ENCODE assay signal across 10 cellular contexts in the genomic region with DNA sequence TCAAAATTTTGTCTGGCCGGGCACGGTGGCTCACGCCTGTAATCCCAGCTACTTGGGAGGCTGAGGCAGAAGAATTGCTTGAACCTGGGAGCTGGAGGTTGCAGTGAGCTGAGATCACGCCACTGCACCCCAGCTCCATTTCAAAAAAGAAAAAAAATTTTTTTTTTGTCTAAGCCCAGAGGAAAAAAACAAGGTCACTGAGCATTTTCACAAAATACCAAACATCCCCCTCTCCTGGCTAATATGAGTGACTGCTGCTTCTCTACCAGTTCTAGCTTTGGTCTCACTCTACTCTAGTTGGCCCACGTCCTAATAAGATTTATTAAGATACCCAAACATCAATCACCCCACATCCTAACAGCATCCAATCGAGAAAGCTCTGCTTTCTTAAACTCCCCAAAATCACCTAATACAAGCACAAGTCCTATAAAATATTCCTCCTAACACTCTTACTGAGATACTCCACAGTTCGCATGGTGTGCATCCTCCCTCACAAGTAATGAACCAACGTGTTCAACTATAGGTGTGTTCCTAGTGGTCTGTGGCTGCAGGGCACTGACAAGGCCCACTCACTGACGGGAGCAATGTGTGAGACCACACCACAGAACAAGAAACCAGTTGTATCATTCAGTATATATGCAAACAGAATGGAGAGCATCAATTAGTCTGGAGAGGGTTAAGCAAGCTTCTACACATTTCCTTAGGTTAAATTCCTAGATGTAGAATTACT.
DNase-seq lines count a peak whose midpoint lies in the region; ATAC-seq and TF ChIP-seq lines count a peak whose summit lies in the region.
"Had no signal": no experiment of that assay in that cellular context is flagged by ENCODE, and none has a peak within 500 bp of the region (broad histone marks: within the 10 kb centered on the region; RNA-seq: fewer than 3 reads in every experiment).

No MANE protein-coding gene starts in this region.

- no peaks in the 10 kb centered on the region for H4K20me1 ChIP-seq in IMR-90 (ENCODE audit: insufficient read depth, low read length)

- no peaks in the 10 kb centered on the region for H3K79me1 ChIP-seq in IMR-90 (ENCODE audit: low read depth in 1 of 2, low read length in 2 of 2)

- no peak overlapping the region for H2BK120ac ChIP-seq in IMR-90 (ENCODE audit: low read depth, low read length)

- no peak overlapping the region for H3K4ac ChIP-seq in IMR-90 (ENCODE audit: low read depth, low read length)

- H3K4me2 ChIP-seq in IMR-90 (ENCODE audit: low read depth, low read length), result no peak overlapping the region

- WGBS in IMR-90 (ENCODE audit: extremely low coverage in 2 of 2, insufficient read length in 1 of 2), 2 experiments, result no CpG with 5 or more reads among the region's 9 CpGs
- 55 to 68% (median 65%) methylated on average over 9 of the region's 9 CpGs for WGBS in adrenal gland, 4 donors

- no peaks in the 10 kb centered on the region for H3K27me3 Mint-ChIP-seq in CD8-positive, alpha-beta T cell (ENCODE audit: low read depth)
- no peaks in the 10 kb centered on the region for H3K27me3 Mint-ChIP-seq in naive thymus-derived CD4-positive, alpha-beta T cell
- H3K27me3 Mint-ChIP-seq: activated B cell treated with CpG ODN at 0.5 μM for 24 hours had no signal

- 0 out of 2 replicates have a peak, but pooled peaks cover 2% of the 10 kb centered on the region for H3K9me1 ChIP-seq in IMR-90 (ENCODE audit: insufficient read depth, low read length)

- H3K4me1 ChIP-seq in CD8-positive, alpha-beta T cell (ENCODE audit: insufficient read depth, low read length), result peaks cover 47% of the 10 kb centered on the region
- no peaks in the 10 kb centered on the region for H3K4me1 ChIP-seq in IMR-90 (ENCODE audit: control insufficient read depth, insufficient read depth, low read length)
- peaks cover 33 to 56% of the 10 kb centered on the region in 2 donors for H3K4me1 ChIP-seq in adrenal gland (replicated peaks in 1 of 2)
- peaks cover 5 to 35% of the 10 kb centered on the region in 2 donors for H3K4me1 ChIP-seq in naive thymus-derived CD4-positive, alpha-beta T cell (ENCODE audit: control insufficient read depth in 2 of 2, insufficient read depth in 2 of 2, low read length in 2 of 2)

- H2AK5ac ChIP-seq in IMR-90 (ENCODE audit: low read depth, low read length), result no peak overlapping the region; the same call in 1 of the 2 replicates

- intact Hi-C loops in CD8-positive, alpha-beta T cell (cut with DNase I, micrococcal nuclease), result loop anchor here (1.0 to 2.0 kb wide), 6 partner anchors 22 to 112 kb away; a partner anchor contains a TSS
- intact Hi-C loops in IMR-90 (cut with micrococcal nuclease), result loop anchor here (2.0 kb wide), 1 partner anchor 40 kb away; no protein-coding TSS in a partner anchor
- intact Hi-C loops in adrenal gland (cut with DNase I), result no loop called here
- intact Hi-C loops in naive thymus-derived CD4-positive, alpha-beta T cell (cut with micrococcal nuclease), result loop anchor here (1.0 to 2.0 kb wide), 6 partner anchors 23 to 112 kb away; a partner anchor contains a TSS

- in situ Hi-C loops in IMR-90 (cut with MboI; ENCODE audit: low sequenced_read_pairs), result no loop called here

- no peak overlapping the region for H2BK15ac ChIP-seq in IMR-90 (ENCODE audit: low read depth, low read length)

- BruUV-seq in IMR-90 (replicated peaks; lab: Mats Ljungman, UMichigan), result no TSS peak

- H3K56ac ChIP-seq in IMR-90 (ENCODE audit: extremely low read depth, insufficient read depth, low read length), result no peak overlapping the region

- no peak overlapping the region for H3K23ac ChIP-seq in IMR-90 (ENCODE audit: low read depth, low read length)

- H3K36me3 ChIP-seq in CD8-positive, alpha-beta T cell (ENCODE audit: insufficient read depth, low read length), result peaks cover 8% of the 10 kb centered on the region
- H3K36me3 ChIP-seq in IMR-90 (ENCODE audit: control insufficient read depth, insufficient read depth, low read length) (no peaks in the 10 kb centered on the region), adrenal gland (replicated peaks in 1 of 2) (peaks cover 0 to 50% of the 10 kb centered on the region in 2 donors)
- peaks cover 0 to 13% (median 6%) of the 10 kb centered on the region in 3 experiments for H3K36me3 ChIP-seq in naive thymus-derived CD4-positive, alpha-beta T cell (ENCODE audit: control insufficient read depth in 2 of 3, insufficient read depth in 3 of 3, low read length in 3 of 3)

- peak overlapping the region; percentile 30 for H3K4me3 Mint-ChIP-seq in CD8-positive, alpha-beta T cell
- peak overlapping the region in 9 of 10 donors; percentile 11 to 49 (median 34) for H3K4me3 Mint-ChIP-seq in naive thymus-derived CD4-positive, alpha-beta T cell
- H3K4me3 Mint-ChIP-seq: activated B cell treated with CpG ODN at 0.5 μM for 24 hours had no signal

- H3K27ac Mint-ChIP-seq in CD8-positive, alpha-beta T cell, result peak overlapping the region; percentile 91
- peak overlapping the region; percentile 64 to 93 (median 90) for H3K27ac Mint-ChIP-seq in naive thymus-derived CD4-positive, alpha-beta T cell
- H3K27ac Mint-ChIP-seq: activated B cell treated with CpG ODN at 0.5 μM for 24 hours had no signal

- POLR2A ChIA-PET in CD8-positive, alpha-beta T cell (lab: Charles Lee), result interaction anchor here (0.6 to 2.4 kb wide), 22 partner anchors 14 to 113 kb away, joined by 3 to 49 read pairs (median 4); no protein-coding TSS in a partner anchor
- POLR2A ChIA-PET in IMR-90 (lab: Charles Lee; ENCODE audit: unreplicated experiment), result no interaction called here
- POLR2A ChIA-PET in naive thymus-derived CD4-positive, alpha-beta T cell (lab: Charles Lee), result interaction anchor here (0.6 to 12.0 kb wide), 13 partner anchors 14 to 112 kb away, joined by 3 to 402 read pairs (median 11); a partner anchor contains a TSS

- H3K9ac ChIP-seq in IMR-90 (ENCODE audit: low read depth, low read length), result no peak overlapping the region

- H3K18ac ChIP-seq in IMR-90 (ENCODE audit: low read depth, low read length), result no peak overlapping the region

- CTCF ChIA-PET in CD8-positive, alpha-beta T cell (lab: Charles Lee), result interaction anchor here (0.6 to 15.3 kb wide), 55 partner anchors 8 to 972 kb away, joined by 3 to 762 read pairs (median 4); a partner anchor contains a TSS
- CTCF ChIA-PET in IMR-90 (lab: Yijun Ruan, JAX), result interaction anchor here (0.8 to 1.5 kb wide), 3 partner anchors 33 to 112 kb away, joined by 5 read pairs; no protein-coding TSS in a partner anchor
- CTCF ChIA-PET in naive thymus-derived CD4-positive, alpha-beta T cell (lab: Charles Lee), result interaction anchor here (0.6 to 12.0 kb wide), 31 partner anchors 8 to 1553 kb away, joined by 3 to 364 read pairs (median 5); a partner anchor contains a TSS

- DNase-seq in CD8-positive, alpha-beta T cell, result peak in 1 of 7 experiments; percentile 58
- peak; percentile 27 for DNase-seq in IMR-90
- no peak for DNase-seq in adrenal gland
- DNase-seq in naive thymus-derived CD4-positive, alpha-beta T cell, result peak in 7 of 9 donors; percentile 40 to 75 (median 70)
- DNase-seq in H4 (ENCODE audit: low spot score), result no peak
- no peak for DNase-seq in NCI-H446 treated with DMSO at 0.1 percent for 48 hours (lab: John Stamatoyannopoulos, UW)
- no peak for DNase-seq in activated CD8-positive, alpha-beta memory T cell treated with anti-CD3 and anti-CD28 coated beads, Interleukin-2, amount 50 U/mL, for 48 hours
- DNase-seq: activated B cell treated with CpG ODN at 0.5 μM for 24 hours had no signal

- no peak for TF ChIP-seq POLR2A in IMR-90 (IDR thresholded peaks at IDR 0.05; ENCODE audit: low read depth, low read length)
- TF ChIP-seq POLR2A in adrenal gland (IDR thresholded peaks at IDR 0.05), result no peak

- H3K27ac ChIP-seq in CD8-positive, alpha-beta T cell (ENCODE audit: low read depth, low read length), result peak overlapping the region; percentile 14
- no peak overlapping the region for H3K27ac ChIP-seq in IMR-90 (ENCODE audit: insufficient read depth, low read length)
- H3K27ac ChIP-seq in adrenal gland, result peak overlapping the region in 4 of 5 donors; percentile 10 to 68 (median 56)
- H3K27ac ChIP-seq in naive thymus-derived CD4-positive, alpha-beta T cell (ENCODE audit: low read depth, low read length), result peak overlapping the region; percentile 66

- peaks cover 53% of the 10 kb centered on the region for H3K36me3 Mint-ChIP-seq in CD8-positive, alpha-beta T cell
- H3K36me3 Mint-ChIP-seq in naive thymus-derived CD4-positive, alpha-beta T cell, result peaks cover 0 to 40% (median 27%) of the 10 kb centered on the region in 5 donors

- H3K14ac ChIP-seq in IMR-90 (replicated peaks; ENCODE audit: low read depth, low read length), result no peak overlapping the region

- dilution Hi-C loops in IMR-90 (cut with HindIII; ENCODE audit: low sequenced_read_pairs, unreplicated experiment), result no loop called here

- no peak overlapping the region for H2AK9ac ChIP-seq in IMR-90 (replicated peaks; ENCODE audit: low read depth, low read length, poor library complexity)

- ATAC-seq in CD8-positive, alpha-beta T cell, result peak; percentile 86
- peak; percentile 44; the same call in 1 of the 2 replicates for ATAC-seq in IMR-90 (ENCODE audit: low read depth)
- ATAC-seq in naive thymus-derived CD4-positive, alpha-beta T cell, result peak; percentile 88
- ATAC-seq in HG03095 (IDR thresholded peaks at IDR 0.05; ENCODE audit: unreplicated experiment), result no peak
- ATAC-seq: gastroesophageal sphincter had no signal

- no peaks in the 10 kb centered on the region for H3K9me3 ChIP-seq in CD8-positive, alpha-beta T cell (ENCODE audit: low read length)
- H3K9me3 ChIP-seq in IMR-90 (ENCODE audit: control insufficient read depth, insufficient read depth, low read length) (no peaks in the 10 kb centered on the region), adrenal gland (replicated peaks in 1 of 3) (no peaks in the 10 kb centered on the region)
- H3K9me3 ChIP-seq in naive thymus-derived CD4-positive, alpha-beta T cell (ENCODE audit: control insufficient read depth in 2 of 3, low read length in 3 of 3), result no peaks in the 10 kb centered on the region
- H3K9me3 ChIP-seq: gastroesophageal sphincter had no signal

- peak; percentile 38; the same call in 1 of the 2 replicates for TF ChIP-seq RAD21 in IMR-90 (IDR thresholded peaks at IDR 0.05; ENCODE audit: low read length)

- no peak overlapping the region for H2BK5ac ChIP-seq in IMR-90 (ENCODE audit: low read depth, low read length, poor library complexity, severe bottlenecking)

- no peak overlapping the region for H4K8ac ChIP-seq in IMR-90 (ENCODE audit: low read depth in 2 of 2, low read length in 2 of 2)

- peak; percentile 70 for TF ChIP-seq CTCF in CD8-positive, alpha-beta T cell (IDR thresholded peaks at IDR 0.05)
- TF ChIP-seq CTCF in IMR-90 (conservative IDR thresholded peaks at IDR 0.05; ENCODE audit: low read depth, low read length), result peak; percentile 40
- peak in 5 of 6 experiments; percentile 40 to 55 (median 47) for TF ChIP-seq CTCF in adrenal gland (IDR thresholded peaks at IDR 0.05)

- no peak overlapping the region for H2BK20ac ChIP-seq in IMR-90 (ENCODE audit: low read depth, low read length)

- no peak overlapping the region for H4K5ac ChIP-seq in IMR-90 (ENCODE audit: low read depth, low read length)

- peaks cover 48% of the 10 kb centered on the region for H3K4me1 Mint-ChIP-seq in CD8-positive, alpha-beta T cell (ENCODE audit: low read depth)
- H3K4me1 Mint-ChIP-seq in naive thymus-derived CD4-positive, alpha-beta T cell, result peaks cover 13 to 66% (median 55%) of the 10 kb centered on the region in 7 donors
- H3K4me1 Mint-ChIP-seq: activated B cell treated with CpG ODN at 0.5 μM for 24 hours had no signal

- no peak overlapping the region for H2AFZ ChIP-seq in IMR-90 (replicated peaks; ENCODE audit: low read length, poor library complexity)

- H3K4me3 ChIP-seq in CD8-positive, alpha-beta T cell (ENCODE audit: low read depth, low read length), result no peak overlapping the region
- H3K4me3 ChIP-seq in IMR-90 (ENCODE audit: insufficient read depth, low read depth, low read length) (no peak overlapping the region), adrenal gland (no peak overlapping the region)
- H3K4me3 ChIP-seq in naive thymus-derived CD4-positive, alpha-beta T cell (ENCODE audit: low read length), result no peak overlapping the region
- H3K4me3 ChIP-seq: gastroesophageal sphincter had no signal

- H4K91ac ChIP-seq in IMR-90 (ENCODE audit: insufficient read depth, low read depth, low read length), result no peak overlapping the region

- no peaks in the 10 kb centered on the region for H3K9me3 Mint-ChIP-seq in CD8-positive, alpha-beta T cell
- H3K9me3 Mint-ChIP-seq in naive thymus-derived CD4-positive, alpha-beta T cell, result peaks cover 0 to 1% (median 0%) of the 10 kb centered on the region in 11 donors
- H3K9me3 Mint-ChIP-seq: activated B cell treated with CpG ODN at 0.5 μM for 24 hours had no signal

- H3K27me3 ChIP-seq in CD8-positive, alpha-beta T cell (ENCODE audit: insufficient read depth, low read length), result no peaks in the 10 kb centered on the region
- no peaks in the 10 kb centered on the region for H3K27me3 ChIP-seq in IMR-90 (ENCODE audit: control insufficient read depth, insufficient read depth, low read length)
- no peaks in the 10 kb centered on the region for H3K27me3 ChIP-seq in adrenal gland
- H3K27me3 ChIP-seq in naive thymus-derived CD4-positive, alpha-beta T cell (ENCODE audit: control insufficient read depth in 2 of 2, insufficient read depth in 2 of 2, low read length in 2 of 2), result no peaks in the 10 kb centered on the region
- H3K27me3 ChIP-seq: gastroesophageal sphincter had no signal

Comparison
In these comparisons a context has a peak if more than half of its experiments do, and no peak if none do; other contexts are left out.
1. DNase-seq: peak in IMR-90 (single experiment) and naive thymus-derived CD4-positive, alpha-beta T cell (7 of 9); none in adrenal gland (0 of 7), H4 (single experiment), NCI-H446 treated with DMSO at 0.1 percent for 48 hours (single experiment) and activated CD8-positive, alpha-beta memory T cell treated with anti-CD3 and anti-CD28 coated beads, Interleukin-2, amount 50 U/mL, for 48 hours (single experiment).
2. intact Hi-C loops: an anchor here in CD8-positive, alpha-beta T cell (1.0 to 2.0 kb wide), IMR-90 (2.0 kb wide) and naive thymus-derived CD4-positive, alpha-beta T cell (1.0 to 2.0 kb wide); none called in adrenal gland.
3. Peak in every context shown above with its lines, with median percentiles within 50 percentile points of each other: CTCF ChIP-seq.